ENCODE assay signal across 13 cellular contexts in the genomic region with DNA sequence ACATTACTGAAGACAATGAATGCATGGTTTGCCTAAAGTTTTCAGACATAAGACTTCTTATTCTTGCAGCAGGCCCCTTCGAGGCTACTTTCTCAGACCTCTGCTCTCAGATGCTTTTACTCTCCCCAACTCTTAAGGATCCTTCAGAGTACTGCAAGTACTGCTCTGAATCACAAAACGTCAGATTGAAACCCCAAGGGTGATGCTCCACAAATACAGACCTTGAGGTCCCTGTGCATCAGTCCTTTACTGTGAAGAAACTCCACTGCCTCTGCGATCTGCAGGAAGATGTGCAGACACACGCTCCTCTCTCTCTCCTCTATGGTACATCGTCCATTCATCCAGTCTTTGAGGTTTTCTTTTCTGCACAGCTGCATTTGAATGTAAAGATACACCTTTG. TPM values are rescaled to one million over a fixed set of nuclear protein-coding genes. Genes with fewer than 3 reads are reported as not detected.
DNase-seq lines count a peak whose midpoint lies in the region; ATAC-seq and TF ChIP-seq lines count a peak whose summit lies in the region.
"Had no signal": no experiment of that assay in that cellular context is flagged by ENCODE, and none has a peak within 500 bp of the region (broad histone marks: within the 10 kb centered on the region; RNA-seq: fewer than 3 reads in every experiment).

No MANE protein-coding gene starts in this region.

- H3K4me3 Mint-ChIP-seq in natural killer cell treated with Interleukin-12 subunit alpha and Interleukin-12 subunit beta and Interleukin-15 and Interleukin-18, amount 100 ng/mL, for 72 hours, result peak overlapping the region; percentile 28
- no peak overlapping the region for H3K4me3 Mint-ChIP-seq in natural killer cell
- H3K4me3 Mint-ChIP-seq in stimulated activated naive B cell treated with anti-CD40 and anti-IgM and Interleukin-4, amounts not matched to agents 10 μg/mL and 1 μg/mL and 100 μg/mL, for 72 hours, result no peak overlapping the region
- H3K4me3 Mint-ChIP-seq in naive thymus-derived CD4-positive, alpha-beta T cell, result no peak overlapping the region
- H3K4me3 Mint-ChIP-seq: activated T-cell treated with anti-CD3 and anti-CD28 coated beads, Interleukin-2, amount 50 U/mL, for 4 hours; immature natural killer cell had no signal

- 56 to 78% methylated on average over 5 of the region's 5 CpGs for WGBS in esophagus squamous epithelium, 2 donors

- no peaks in the 10 kb centered on the region for H3K27me3 Mint-ChIP-seq in natural killer cell treated with Interleukin-12 subunit alpha and Interleukin-12 subunit beta and Interleukin-15 and Interleukin-18, amount 100 ng/mL, for 72 hours
- H3K27me3 Mint-ChIP-seq in natural killer cell (ENCODE audit: low read depth in 2 of 2), result no peaks in the 10 kb centered on the region
- no peaks in the 10 kb centered on the region for H3K27me3 Mint-ChIP-seq in stimulated activated naive B cell treated with anti-CD40 and anti-IgM and Interleukin-4, amounts not matched to agents 10 μg/mL and 1 μg/mL and 100 μg/mL, for 72 hours
- H3K27me3 Mint-ChIP-seq in naive thymus-derived CD4-positive, alpha-beta T cell, result no peaks in the 10 kb centered on the region

- H3K9me3 Mint-ChIP-seq in natural killer cell treated with Interleukin-12 subunit alpha and Interleukin-12 subunit beta and Interleukin-15 and Interleukin-18, amount 100 ng/mL, for 72 hours, result no peaks in the 10 kb centered on the region
- H3K9me3 Mint-ChIP-seq in natural killer cell, result no peaks in the 10 kb centered on the region
- no peaks in the 10 kb centered on the region for H3K9me3 Mint-ChIP-seq in stimulated activated naive B cell treated with anti-CD40 and anti-IgM and Interleukin-4, amounts not matched to agents 10 μg/mL and 1 μg/mL and 100 μg/mL, for 72 hours
- H3K9me3 Mint-ChIP-seq in naive thymus-derived CD4-positive, alpha-beta T cell, result no peaks in the 10 kb centered on the region
- H3K9me3 Mint-ChIP-seq: activated T-cell treated with anti-CD3 and anti-CD28 coated beads, Interleukin-2, amount 50 U/mL, for 4 hours; immature natural killer cell had no signal

- no peak for DNase-seq in natural killer cell treated with Interleukin-12 subunit alpha and Interleukin-12 subunit beta and Interleukin-15 and Interleukin-18, amount 100 ng/mL, for 72 hours (ENCODE audit: low spot score)
- DNase-seq in natural killer cell, result no peak
- DNase-seq in stimulated activated naive B cell treated with anti-CD40 and anti-IgM and Interleukin-4, amounts not matched to agents 10 μg/mL and 1 μg/mL and 100 μg/mL, for 72 hours, result no peak
- no peak for DNase-seq in esophagus squamous epithelium (lab: John Stamatoyannopoulos, UW)
- DNase-seq in mucosa of gallbladder (ENCODE audit: low spot score), result no peak
- DNase-seq in naive thymus-derived CD4-positive, alpha-beta T cell, result no peak
- DNase-seq: activated T-cell treated with anti-CD3 and anti-CD28 coated beads, Interleukin-2, amount 50 U/mL, for 4 hours; cerebellar nuclear complex; immature natural killer cell; right cardiac atrium had no signal

- POLR2A ChIA-PET in naive thymus-derived CD4-positive, alpha-beta T cell (lab: Charles Lee), result no interaction called here

- H3K27me3 ChIP-seq in esophagus squamous epithelium, result no peaks in the 10 kb centered on the region
- H3K27me3 ChIP-seq in naive thymus-derived CD4-positive, alpha-beta T cell (ENCODE audit: control insufficient read depth in 2 of 2, insufficient read depth in 2 of 2, low read length in 2 of 2), result no peaks in the 10 kb centered on the region

- H3K4me1 ChIP-seq in esophagus squamous epithelium, result no peaks in the 10 kb centered on the region
- no peaks in the 10 kb centered on the region for H3K4me1 ChIP-seq in naive thymus-derived CD4-positive, alpha-beta T cell (ENCODE audit: control insufficient read depth in 2 of 2, insufficient read depth in 2 of 2, low read length in 2 of 2)

- no peak for TF ChIP-seq CTCF in natural killer cell (IDR thresholded peaks at IDR 0.05)
- TF ChIP-seq CTCF in esophagus squamous epithelium (IDR thresholded peaks at IDR 0.05), result no peak

- ATAC-seq in natural killer cell treated with Interleukin-12 subunit alpha and Interleukin-12 subunit beta and Interleukin-15 and Interleukin-18, amount 100 ng/mL, for 72 hours, result peak in 1 of 2 donors; percentile 95
- ATAC-seq in natural killer cell (no peak), HG02571 (IDR thresholded peaks at IDR 0.05; ENCODE audit: unreplicated experiment) (peak; percentile 84), HG03432 (IDR thresholded peaks at IDR 0.05; ENCODE audit: unreplicated experiment) (peak; percentile 95)
- no peak for ATAC-seq in stimulated activated naive B cell treated with anti-CD40 and anti-IgM and Interleukin-4, amounts not matched to agents 10 μg/mL and 1 μg/mL and 100 μg/mL, for 72 hours (replicated peaks)
- ATAC-seq in naive thymus-derived CD4-positive, alpha-beta T cell, result no peak
- ATAC-seq: activated T-cell treated with anti-CD3 and anti-CD28 coated beads, Interleukin-2, amount 50 U/mL, for 4 hours; right cardiac atrium; Right ventricle myocardium inferior had no signal

- H3K9me3 ChIP-seq in esophagus squamous epithelium, result no peaks in the 10 kb centered on the region
- no peaks in the 10 kb centered on the region for H3K9me3 ChIP-seq in naive thymus-derived CD4-positive, alpha-beta T cell (ENCODE audit: control insufficient read depth in 2 of 3, low read length in 3 of 3)

- H3K36me3 Mint-ChIP-seq in natural killer cell treated with Interleukin-12 subunit alpha and Interleukin-12 subunit beta and Interleukin-15 and Interleukin-18, amount 100 ng/mL, for 72 hours, result peaks cover 44% of the 10 kb centered on the region
- peaks cover 26% of the 10 kb centered on the region for H3K36me3 Mint-ChIP-seq in natural killer cell
- H3K36me3 Mint-ChIP-seq in stimulated activated naive B cell treated with anti-CD40 and anti-IgM and Interleukin-4, amounts not matched to agents 10 μg/mL and 1 μg/mL and 100 μg/mL, for 72 hours, result peaks cover 28 to 45% of the 10 kb centered on the region in 2 donors
- peaks cover 22 to 51% (median 39%) of the 10 kb centered on the region in 5 donors for H3K36me3 Mint-ChIP-seq in naive thymus-derived CD4-positive, alpha-beta T cell

- H3K36me3 ChIP-seq in esophagus squamous epithelium, result peaks cover 0 to 98% (median 17%) of the 10 kb centered on the region in 3 donors
- peaks cover 0 to 54% (median 12%) of the 10 kb centered on the region in 3 experiments for H3K36me3 ChIP-seq in naive thymus-derived CD4-positive, alpha-beta T cell (ENCODE audit: control insufficient read depth in 2 of 3, insufficient read depth in 3 of 3, low read length in 3 of 3)

- H3K4me1 Mint-ChIP-seq in natural killer cell treated with Interleukin-12 subunit alpha and Interleukin-12 subunit beta and Interleukin-15 and Interleukin-18, amount 100 ng/mL, for 72 hours (ENCODE audit: low read depth in 2 of 2), result peaks cover 14 to 23% of the 10 kb centered on the region in 2 donors
- peaks cover 4 to 10% of the 10 kb centered on the region in 2 donors for H3K4me1 Mint-ChIP-seq in natural killer cell
- peaks cover 13 to 19% of the 10 kb centered on the region in 2 donors for H3K4me1 Mint-ChIP-seq in stimulated activated naive B cell treated with anti-CD40 and anti-IgM and Interleukin-4, amounts not matched to agents 10 μg/mL and 1 μg/mL and 100 μg/mL, for 72 hours
- peaks cover 0 to 17% (median 0%) of the 10 kb centered on the region in 7 donors for H3K4me1 Mint-ChIP-seq in naive thymus-derived CD4-positive, alpha-beta T cell
- H3K4me1 Mint-ChIP-seq: immature natural killer cell had no signal

- intact Hi-C loops in natural killer cell (cut with micrococcal nuclease) (no loop called here), esophagus squamous epithelium (cut with DNase I) (no loop called here)
- intact Hi-C loops in naive thymus-derived CD4-positive, alpha-beta T cell (cut with micrococcal nuclease), result no loop called here

- peak overlapping the region; percentile 6 to 30 for H3K27ac Mint-ChIP-seq in natural killer cell treated with Interleukin-12 subunit alpha and Interleukin-12 subunit beta and Interleukin-15 and Interleukin-18, amount 100 ng/mL, for 72 hours
- H3K27ac Mint-ChIP-seq in natural killer cell, result peak overlapping the region in 1 of 2 donors; percentile 9
- H3K27ac Mint-ChIP-seq in stimulated activated naive B cell treated with anti-CD40 and anti-IgM and Interleukin-4, amounts not matched to agents 10 μg/mL and 1 μg/mL and 100 μg/mL, for 72 hours, result peak overlapping the region; percentile 57
- peak overlapping the region in 1 of 9 donors; percentile 47 for H3K27ac Mint-ChIP-seq in naive thymus-derived CD4-positive, alpha-beta T cell

- H3K4me3 ChIP-seq in esophagus squamous epithelium, result no peak overlapping the region
- no peak overlapping the region for H3K4me3 ChIP-seq in naive thymus-derived CD4-positive, alpha-beta T cell (ENCODE audit: low read length)

- H3K27ac ChIP-seq in esophagus squamous epithelium, result no peak overlapping the region
- no peak overlapping the region for H3K27ac ChIP-seq in naive thymus-derived CD4-positive, alpha-beta T cell (ENCODE audit: low read depth, low read length)

- no peak for TF ChIP-seq POLR2A in esophagus squamous epithelium (IDR thresholded peaks at IDR 0.05)

- CTCF ChIA-PET in naive thymus-derived CD4-positive, alpha-beta T cell (lab: Charles Lee), result no interaction called here

RNA-seq across cellular contexts. Expression of gene EIF2AK3, which starts 52.8 kb away (rescaled TPM):
- 10 to 100 TPM; 32.4 to 34.1 TPM for total RNA-seq in natural killer cell treated with Interleukin-12 subunit alpha and Interleukin-12 subunit beta and Interleukin-15 and Interleukin-18, amount 100 ng/mL, for 72 hours
- total RNA-seq in natural killer cell, result 10 to 100 TPM; 29.9 to 43.7 (median 33.4) TPM
- 10 to 100 TPM; 12.2 to 16.9 (median 16.7) TPM for total RNA-seq in esophagus squamous epithelium
- total RNA-seq in mucosa of gallbladder, result 17.9 TPM
- total RNA-seq in naive thymus-derived CD4-positive, alpha-beta T cell, result 10 to 100 TPM; 26.1 to 36.5 (median 28.6) TPM
- polyA plus RNA-seq in naive thymus-derived CD4-positive, alpha-beta T cell, result 10 to 100 TPM in 1 of 2 donors, 1 to 10 TPM in 1; 3.2 to 11.2 TPM

Comparison
In these comparisons a context has a peak if more than half of its experiments do, and no peak if none do; other contexts are left out.
1. ATAC-seq: peak in HG02571 (single experiment) and HG03432 (single experiment); none in natural killer cell (0 of 3), stimulated activated naive B cell treated with anti-CD40 and anti-IgM and Interleukin-4, amounts not matched to agents 10 μg/mL and 1 μg/mL and 100 μg/mL, for 72 hours (0 of 2) and naive thymus-derived CD4-positive, alpha-beta T cell (single experiment).